ENCODE assay signal across 31 cellular contexts in the genomic region with DNA sequence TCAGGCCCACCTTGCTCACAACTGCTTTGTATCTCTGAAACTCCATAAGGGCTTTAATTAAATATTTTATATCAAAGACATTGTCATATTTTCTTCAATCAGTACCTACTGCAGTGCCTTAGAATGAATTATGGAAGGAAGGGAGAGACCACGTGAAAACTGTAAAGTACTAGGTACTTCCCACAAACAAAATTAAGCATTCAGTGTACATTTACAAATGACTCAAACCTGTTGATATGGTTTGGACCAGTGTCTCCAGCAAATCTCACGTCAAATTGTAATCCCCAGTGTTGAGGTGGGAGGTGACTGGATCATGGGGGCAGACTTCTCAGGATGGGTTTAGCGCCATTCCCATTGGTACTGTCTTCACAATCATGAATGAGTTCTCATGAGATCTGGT.
"Had no signal": no experiment of that assay in that cellular context is flagged by ENCODE, and none has a peak within 500 bp of the region (broad histone marks: within the 10 kb centered on the region; RNA-seq: fewer than 3 reads in every experiment).

No MANE protein-coding gene starts in this region.

- DNase-seq: activated B cell treated with CpG ODN at 0.5 μM for 24 hours; activated CD4-positive, alpha-beta memory T cell treated with anti-CD3 and anti-CD28 coated beads for 36 hours; activated CD4-positive, alpha-beta T cell treated with anti-CD3 and anti-CD28 coated beads for 4 hours; activated CD4-positive, alpha-beta T cell treated with anti-CD3 and anti-CD28 coated beads, Interleukin-2, amount 10 ng/mL, durations not matched to agents 24 days and 14 days; activated CD4-positive, alpha-beta T cell treated with anti-CD3 and anti-CD28 coated beads, Interleukin-2, amount 50 U/mL, for 1 hour; activated CD4-positive, alpha-beta T cell treated with anti-CD3 and anti-CD28 coated beads, Interleukin-2, amount 50 U/mL, for 4 hours; activated CD4-positive, CD25-positive, alpha-beta regulatory T cell treated with anti-CD3 and anti-CD28 coated beads, Interleukin-2, amount 50 U/mL, for 72 hours; activated CD8-positive, alpha-beta memory T cell treated with anti-CD3 and anti-CD28 coated beads, Interleukin-2, amount 50 U/mL, for 4 hours; activated CD8-positive, alpha-beta T cell treated with anti-CD3 and anti-CD28 coated beads for 36 hours; activated effector memory CD4-positive, alpha-beta T cell treated with anti-CD3 and anti-CD28 coated beads, Interleukin-2, amount 50 U/mL, for 16 hours; activated gamma-delta T cell treated with Interleukin-2 at 50 U/mL for 16 hours; activated naive CD4-positive, alpha-beta T cell; activated naive CD4-positive, alpha-beta T cell treated with anti-CD3 and anti-CD28 coated beads for 36 hours; activated naive CD4-positive, alpha-beta T cell treated with anti-CD3 and anti-CD28 coated beads, Interleukin-2, amount 50 U/mL, for 16 hours; activated naive CD8-positive, alpha-beta T cell treated with anti-CD3 and anti-CD28 coated beads for 36 hours; activated T-cell treated with anti-CD3 and anti-CD28 coated beads for 4 hours; activated T-cell treated with anti-CD3 and anti-CD28 coated beads, Interleukin-2, amount 50 U/mL, for 1 hour; activated T-cell treated with anti-CD3 and anti-CD28 coated beads, Interleukin-2, amount 50 U/mL, for 4 hours; activated T-cell treated with anti-CD3 and anti-CD28 coated beads, Interleukin-2, amount 50 U/mL, for 72 hours; adrenal gland; amniotic stem cell; aorta; body of pancreas; brain microvascular endothelial cell; central memory CD4-positive, alpha-beta T cell; T-helper 2 cell; T-helper 9 cell had no signal

- ATAC-seq: activated CD8-positive, alpha-beta T cell treated with anti-CD3 and anti-CD28 coated beads for 36 hours; activated naive CD4-positive, alpha-beta T cell treated with anti-CD3 and anti-CD28 coated beads, Interleukin-2, amount 50 U/mL, for 72 hours; activated T-cell treated with anti-CD3 and anti-CD28 coated beads, Interleukin-2, amount 50 U/mL, for 4 hours; activated T-cell treated with anti-CD3 and anti-CD28 coated beads, Interleukin-2, amount 50 U/mL, for 72 hours; activated T-helper 17 cell treated with anti-CD3 and anti-CD28 coated beads, Interleukin-2, amount 50 U/mL, for 72 hours; body of pancreas had no signal

- H3K4me3 ChIP-seq: adrenal gland, body of pancreas, breast epithelium had no signal

- H3K27me3 ChIP-seq: adrenal gland, body of pancreas, brain microvascular endothelial cell, breast epithelium had no signal

- H3K27ac ChIP-seq: adrenal gland, body of pancreas, brain microvascular endothelial cell, breast epithelium, VCaP had no signal

- H3K36me3 ChIP-seq: adrenal gland, brain microvascular endothelial cell, breast epithelium had no signal

- H3K9me3 ChIP-seq: adrenal gland, body of pancreas, breast epithelium had no signal

- H3K4me1 ChIP-seq: body of pancreas, breast epithelium had no signal
